22 cellular contexts compared by ENCODE assay signal in genomic region chr20:39032997-39033396, GRCh38.
DNase-seq lines count a peak whose midpoint lies in the region; ATAC-seq, FAIRE-seq and TF ChIP-seq lines count a peak whose summit lies in the region.
"Had no signal": no experiment of that assay in that cellular context is flagged by ENCODE, and none has a peak within 500 bp of the region (broad histone marks: within the 10 kb centered on the region; RNA-seq: fewer than 3 reads in every experiment).

No MANE protein-coding gene starts in this region.

- no peak overlapping the region for H3K4me3 Mint-ChIP-seq in activated CD4-positive, alpha-beta T cell treated with anti-CD3 and anti-CD28 coated beads, Interleukin-2, amount 10 ng/mL, durations not matched to agents 7 days and 5 days
- H3K4me3 Mint-ChIP-seq in neural crest cell = no peak overlapping the region
- H3K4me3 Mint-ChIP-seq: B cell; CD4-positive, alpha-beta memory T cell; HFFc6 had no signal

- peaks cover 0 to 2% of the 10 kb centered on the region in 2 experiments for H3K36me3 ChIP-seq in endothelial cell of umbilical vein (ENCODE audit: control insufficient read depth in 2 of 2, extremely low read depth in 1 of 2, insufficient read depth in 2 of 2, low read length in 2 of 2)

- FAIRE-seq in GM12892 (lab: Jason Lieb, UNC) (peak; percentile 50), endothelial cell of umbilical vein (lab: Jason Lieb, UNC) (peak; percentile 52)
- FAIRE-seq: A204.1, G401.6, H54 had no signal

- intact Hi-C loops in endothelial cell of umbilical vein (cut with micrococcal nuclease) = no loop called here

- no peak overlapping the region for H3K4me3 ChIP-seq in endothelial cell of umbilical vein (replicated peaks in 1 of 3; ENCODE audit: insufficient read depth in 1 of 3, low read depth in 1 of 3, low read length in 3 of 3)
- H3K4me3 ChIP-seq: HAP-1 had no signal

- H3K9me3 Mint-ChIP-seq in activated CD4-positive, alpha-beta T cell treated with anti-CD3 and anti-CD28 coated beads, Interleukin-2, amount 10 ng/mL, durations not matched to agents 7 days and 5 days = no peaks in the 10 kb centered on the region
- no peaks in the 10 kb centered on the region for H3K9me3 Mint-ChIP-seq in neural crest cell
- H3K9me3 Mint-ChIP-seq: CD4-positive, alpha-beta memory T cell; HFFc6 had no signal

- H3K27ac Mint-ChIP-seq in activated CD4-positive, alpha-beta T cell treated with anti-CD3 and anti-CD28 coated beads, Interleukin-2, amount 10 ng/mL, durations not matched to agents 7 days and 5 days = peak overlapping the region; percentile 41
- H3K27ac Mint-ChIP-seq in neural crest cell (ENCODE audit: unreplicated experiment) = peak overlapping the region; percentile 19
- H3K27ac Mint-ChIP-seq: B cell; CD4-positive, alpha-beta memory T cell; HFFc6 had no signal

- no peaks in the 10 kb centered on the region for H3K27me3 ChIP-seq in endothelial cell of umbilical vein (ENCODE audit: control insufficient read depth in 2 of 2, insufficient read depth in 2 of 2, low read length in 2 of 2)

- H3K36me3 Mint-ChIP-seq in activated CD4-positive, alpha-beta T cell treated with anti-CD3 and anti-CD28 coated beads, Interleukin-2, amount 10 ng/mL, durations not matched to agents 7 days and 5 days (ENCODE audit: low read depth) = peaks cover 9% of the 10 kb centered on the region
- peaks cover 7% of the 10 kb centered on the region for H3K36me3 Mint-ChIP-seq in neural crest cell (ENCODE audit: low read depth)

- H3K27ac ChIP-seq in endothelial cell of umbilical vein (ENCODE audit: insufficient read depth, low read depth, low read length) = no peak overlapping the region
- H3K27ac ChIP-seq: 22Rv1 had no signal

- CTCF ChIA-PET in activated CD4-positive, alpha-beta T cell treated with anti-CD3 and anti-CD28 coated beads, Interleukin-2, amount 10 ng/mL, durations not matched to agents 7 days and 5 days (lab: Charles Lee) = interaction anchor here (0.7 to 3.1 kb wide), 3 partner anchors 14 to 384 kb away, joined by 3 to 8 read pairs (median 3); no protein-coding TSS in a partner anchor
- CTCF ChIA-PET in endothelial cell of umbilical vein (lab: Charles Lee) = no interaction called here

- no peak overlapping the region for H3K9ac ChIP-seq in endothelial cell of umbilical vein (replicated peaks; ENCODE audit: extremely low read depth, insufficient read depth, low read length)

- POLR2A ChIA-PET in activated CD4-positive, alpha-beta T cell treated with anti-CD3 and anti-CD28 coated beads, Interleukin-2, amount 10 ng/mL, durations not matched to agents 7 days and 5 days (lab: Charles Lee) = no interaction called here
- POLR2A ChIA-PET in endothelial cell of umbilical vein (lab: Charles Lee) = no interaction called here

- H4K20me1 ChIP-seq in endothelial cell of umbilical vein (replicated peaks; ENCODE audit: control insufficient read depth, extremely low read depth, insufficient read depth, low read length) = no peaks in the 10 kb centered on the region

- no peaks in the 10 kb centered on the region for H3K9me3 ChIP-seq in endothelial cell of umbilical vein (replicated peaks; ENCODE audit: control insufficient read depth, insufficient read depth, low read length)
- H3K9me3 ChIP-seq: HAP-1 had no signal

- H3K4me1 ChIP-seq in endothelial cell of umbilical vein (ENCODE audit: control insufficient read depth, extremely low read depth, insufficient read depth, low read length) = no peaks in the 10 kb centered on the region
- H3K4me1 ChIP-seq: HAP-1 had no signal

- dilution Hi-C loops in endothelial cell of umbilical vein (cut with MboI; ENCODE audit: extremely low pct_ligation_motif_present, low sequenced_read_pairs) = no loop called here

- no peak for DNase-seq in activated CD4-positive, alpha-beta T cell treated with anti-CD3 and anti-CD28 coated beads, Interleukin-2, amount 10 ng/mL, durations not matched to agents 7 days and 5 days
- no peak for DNase-seq in activated CD4-positive, alpha-beta T cell treated with anti-CD3 and anti-CD28 coated beads, Interleukin-2, amount 50 U/mL, for 48 hours
- DNase-seq in GM12892 (ENCODE audit: insufficient read length) (no peak), endothelial cell of umbilical vein (ENCODE audit: low read depth, low spot score) (no peak), neural crest cell (ENCODE audit: low read depth, low spot score) (no peak), D341Med (ENCODE audit: low spot score) (no peak), dedifferentiated amniotic fluid mesenchymal stem cell (ENCODE audit: extremely low spot score) (no peak)
- DNase-seq: C1 segment of cervical spinal cord; Calu3; CD4-positive, alpha-beta memory T cell; COR-L47; DMS153; DND-41; GOT3; HFFc6 had no signal

- no peaks in the 10 kb centered on the region for H3K4me1 Mint-ChIP-seq in activated CD4-positive, alpha-beta T cell treated with anti-CD3 and anti-CD28 coated beads, Interleukin-2, amount 10 ng/mL, durations not matched to agents 7 days and 5 days
- no peaks in the 10 kb centered on the region for H3K4me1 Mint-ChIP-seq in neural crest cell
- H3K4me1 Mint-ChIP-seq: B cell; CD4-positive, alpha-beta memory T cell had no signal

- TF ChIP-seq CTCF in endothelial cell of umbilical vein (IDR thresholded peaks at IDR 0.05; ENCODE audit: extremely low read depth in 1 of 2, insufficient read depth in 1 of 2, low read depth in 1 of 2, low read length in 2 of 2) = no peak
- TF ChIP-seq CTCF in neural crest cell (conservative IDR thresholded peaks at IDR 0.05) = no peak

- no peaks in the 10 kb centered on the region for H3K9me1 ChIP-seq in endothelial cell of umbilical vein (replicated peaks; ENCODE audit: control insufficient read depth, extremely low read depth, insufficient read depth, low read length)

- no peak for TF ChIP-seq POLR2A in GM12892 (IDR thresholded peaks at IDR 0.05; ENCODE audit: low read depth, low read length)
- no peak for TF ChIP-seq POLR2A in endothelial cell of umbilical vein (IDR thresholded peaks at IDR 0.05; ENCODE audit: low read depth, low read length)

- H3K27me3 Mint-ChIP-seq in activated CD4-positive, alpha-beta T cell treated with anti-CD3 and anti-CD28 coated beads, Interleukin-2, amount 10 ng/mL, durations not matched to agents 7 days and 5 days = no peaks in the 10 kb centered on the region
- no peaks in the 10 kb centered on the region for H3K27me3 Mint-ChIP-seq in neural crest cell (ENCODE audit: low read depth)
- H3K27me3 Mint-ChIP-seq: B cell; CD4-positive, alpha-beta memory T cell had no signal

- no peak overlapping the region for H3K4me2 ChIP-seq in endothelial cell of umbilical vein (ENCODE audit: insufficient read depth, low read length)

- no peak overlapping the region for H2AFZ ChIP-seq in endothelial cell of umbilical vein (ENCODE audit: low read depth, low read length)

- no peak for ATAC-seq in activated CD4-positive, CD25-positive, alpha-beta regulatory T cell treated with anti-CD3 and anti-CD28 coated beads, Interleukin-2, amount 50 U/mL, for 24 hours

- no TSS peak for BruUV-seq in endothelial cell of umbilical vein (replicated peaks; lab: Mats Ljungman, UMichigan)

- H3K79me2 ChIP-seq in endothelial cell of umbilical vein (ENCODE audit: control insufficient read depth, insufficient read depth, low read length) = no peaks in the 10 kb centered on the region

TF ChIP-seq in endothelial cell of umbilical vein, 7 proteins besides CTCF, POLR2A, EP300 and RAD21:
- TF ChIP-seq, protein P1, sequence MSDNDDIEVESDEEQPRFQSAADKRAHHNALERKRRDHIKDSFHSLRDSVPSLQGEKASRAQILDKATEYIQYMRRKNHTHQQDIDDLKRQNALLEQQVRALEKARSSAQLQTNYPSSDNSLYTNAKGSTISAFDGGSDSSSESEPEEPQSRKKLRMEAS (IDR thresholded peaks at IDR 0.05; ENCODE audit: insufficient read depth, insufficient read length) = no peak
- TF ChIP-seq MYC (IDR thresholded peaks at IDR 0.05; ENCODE audit: low read depth, low read length) = no peak
- no peak for TF ChIP-seq GATA2 (IDR thresholded peaks at IDR 0.05; ENCODE audit: insufficient read depth, insufficient read length, low read depth, low read length)
- no peak for TF ChIP-seq EZH2 (IDR thresholded peaks at IDR 0.05; ENCODE audit: borderline replicate concordance, low read depth, low read length, severe bottlenecking)
- TF ChIP-seq FOS (IDR thresholded peaks at IDR 0.05; ENCODE audit: borderline replicate concordance, insufficient read depth, low read length) = no peak
TF ChIP-seq in endothelial cell of umbilical vein: peak in this region for 0.
